Comparison of ENCODE assay signal across 8 cellular contexts in genomic region chr6:155530219-155530834, GRCh38.
DNase-seq lines count a peak whose midpoint lies in the region; ATAC-seq and TF ChIP-seq lines count a peak whose summit lies in the region.

No MANE protein-coding gene starts in this region.

- POLR2A ChIA-PET in CD4-positive, alpha-beta memory T cell (lab: Charles Lee; ENCODE audit: partially characterized antibody): no interaction called here
- POLR2A ChIA-PET in RWPE1 (lab: Yijun Ruan, JAX; ENCODE audit: low non-redundant PET): no interaction called here

- peaks cover under 1 to 5% of the 10 kb centered on the region in 2 donors for H3K27me3 Mint-ChIP-seq in CD4-positive, alpha-beta memory T cell
- H3K27me3 Mint-ChIP-seq in activated T-cell treated with anti-CD3 and anti-CD28 coated beads, Interleukin-2, amount 50 U/mL, for 24 hours: no peaks in the 10 kb centered on the region

- no peak overlapping the region for H3K27ac ChIP-seq in CD4-positive, alpha-beta memory T cell (ENCODE audit: low read depth, low read length)
- H3K27ac ChIP-seq in RWPE1: no peak overlapping the region

- no peaks in the 10 kb centered on the region for H3K36me3 ChIP-seq in CD4-positive, alpha-beta memory T cell (ENCODE audit: insufficient read depth, low read length)
- H3K36me3 ChIP-seq in skeletal muscle satellite cell (ENCODE audit: insufficient read depth, low read length): no peaks in the 10 kb centered on the region

- peak overlapping the region; percentile 74 for H3K9ac ChIP-seq in skeletal muscle satellite cell (ENCODE audit: low read depth, low read length)

- H3K4me1 ChIP-seq in CD4-positive, alpha-beta memory T cell (ENCODE audit: insufficient read depth, low read length): no peaks in the 10 kb centered on the region
- H3K4me1 ChIP-seq in skeletal muscle satellite cell (ENCODE audit: control insufficient read depth, insufficient read depth, low read length): peaks cover 14% of the 10 kb centered on the region

- H3K27me3 ChIP-seq in CD4-positive, alpha-beta memory T cell (ENCODE audit: insufficient read depth, low read length): no peaks in the 10 kb centered on the region
- no peaks in the 10 kb centered on the region for H3K27me3 ChIP-seq in skeletal muscle satellite cell (ENCODE audit: control insufficient read depth, insufficient read depth, low read length)

- intact Hi-C loops in CD4-positive, alpha-beta memory T cell (cut with micrococcal nuclease): no loop called here

- H3K4me3 ChIP-seq in CD4-positive, alpha-beta memory T cell (ENCODE audit: low read length in 2 of 2): no peak overlapping the region
- H3K4me3 ChIP-seq in fibroblast of pulmonary artery (replicated peaks; ENCODE audit: low read depth, low read length) (no peak overlapping the region), skeletal muscle satellite cell (ENCODE audit: low read length) (no peak overlapping the region)

- DNase-seq in CD4-positive, alpha-beta memory T cell: peak in 3 of 5 donors; percentile 3 to 15 (median 10)
- DNase-seq in RWPE1 (ENCODE audit: low spot score) (peak; percentile 18), fibroblast of pulmonary artery (ENCODE audit: low read depth) (peak; percentile 80)
- DNase-seq in activated T-cell treated with anti-CD3 and anti-CD28 coated beads, Interleukin-2, amount 50 U/mL, for 24 hours: no peak

- no peak overlapping the region for H3K4me2 ChIP-seq in skeletal muscle satellite cell (ENCODE audit: low read length)

- no peak overlapping the region for H3K4me3 Mint-ChIP-seq in CD4-positive, alpha-beta memory T cell
- H3K4me3 Mint-ChIP-seq in activated T-cell treated with anti-CD3 and anti-CD28 coated beads, Interleukin-2, amount 50 U/mL, for 24 hours: no peak overlapping the region

- ATAC-seq in GM18502 (IDR thresholded peaks at IDR 0.05; ENCODE audit: poor library complexity, unreplicated experiment): peak; percentile 71
- peak; percentile 70 for ATAC-seq in HG03432 (IDR thresholded peaks at IDR 0.05; ENCODE audit: unreplicated experiment)
- no peak for ATAC-seq in GM19463 (IDR thresholded peaks at IDR 0.05; ENCODE audit: unreplicated experiment)

- TF ChIP-seq CTCF in RWPE1 (conservative IDR thresholded peaks at IDR 0.05; ENCODE audit: low read depth) (peak; percentile 71), fibroblast of pulmonary artery (IDR thresholded peaks at IDR 0.05; ENCODE audit: low read length, missing control alignments) (peak; percentile 87)

- peaks cover 0 to 2% (median 0%) of the 10 kb centered on the region in 4 donors for H3K4me1 Mint-ChIP-seq in CD4-positive, alpha-beta memory T cell
- H3K4me1 Mint-ChIP-seq in activated T-cell treated with anti-CD3 and anti-CD28 coated beads, Interleukin-2, amount 50 U/mL, for 24 hours (ENCODE audit: low read depth): peaks cover 10% of the 10 kb centered on the region

- H3K9me3 ChIP-seq in CD4-positive, alpha-beta memory T cell (ENCODE audit: control insufficient read depth in 1 of 2, low read length in 2 of 2): no peaks in the 10 kb centered on the region
- H3K9me3 ChIP-seq in skeletal muscle satellite cell (replicated peaks; ENCODE audit: low read length): no peaks in the 10 kb centered on the region

- H3K27ac Mint-ChIP-seq in CD4-positive, alpha-beta memory T cell: no peak overlapping the region
- no peak overlapping the region for H3K27ac Mint-ChIP-seq in activated T-cell treated with anti-CD3 and anti-CD28 coated beads, Interleukin-2, amount 50 U/mL, for 24 hours

- CTCF ChIA-PET in CD4-positive, alpha-beta memory T cell (lab: Charles Lee; ENCODE audit: partially characterized antibody): no interaction called here
- CTCF ChIA-PET in RWPE1 (lab: Yijun Ruan, JAX): no interaction called here

- H3K36me3 Mint-ChIP-seq in CD4-positive, alpha-beta memory T cell: no peaks in the 10 kb centered on the region
- no peaks in the 10 kb centered on the region for H3K36me3 Mint-ChIP-seq in activated T-cell treated with anti-CD3 and anti-CD28 coated beads, Interleukin-2, amount 50 U/mL, for 24 hours (ENCODE audit: low read depth)

- peaks cover 0 to 12% (median 5%) of the 10 kb centered on the region in 8 donors for H3K9me3 Mint-ChIP-seq in CD4-positive, alpha-beta memory T cell
- H3K9me3 Mint-ChIP-seq in activated T-cell treated with anti-CD3 and anti-CD28 coated beads, Interleukin-2, amount 50 U/mL, for 24 hours: peaks cover 6% of the 10 kb centered on the region
